Comparison of ENCODE assay signal across 8 cellular contexts in the genomic region with DNA sequence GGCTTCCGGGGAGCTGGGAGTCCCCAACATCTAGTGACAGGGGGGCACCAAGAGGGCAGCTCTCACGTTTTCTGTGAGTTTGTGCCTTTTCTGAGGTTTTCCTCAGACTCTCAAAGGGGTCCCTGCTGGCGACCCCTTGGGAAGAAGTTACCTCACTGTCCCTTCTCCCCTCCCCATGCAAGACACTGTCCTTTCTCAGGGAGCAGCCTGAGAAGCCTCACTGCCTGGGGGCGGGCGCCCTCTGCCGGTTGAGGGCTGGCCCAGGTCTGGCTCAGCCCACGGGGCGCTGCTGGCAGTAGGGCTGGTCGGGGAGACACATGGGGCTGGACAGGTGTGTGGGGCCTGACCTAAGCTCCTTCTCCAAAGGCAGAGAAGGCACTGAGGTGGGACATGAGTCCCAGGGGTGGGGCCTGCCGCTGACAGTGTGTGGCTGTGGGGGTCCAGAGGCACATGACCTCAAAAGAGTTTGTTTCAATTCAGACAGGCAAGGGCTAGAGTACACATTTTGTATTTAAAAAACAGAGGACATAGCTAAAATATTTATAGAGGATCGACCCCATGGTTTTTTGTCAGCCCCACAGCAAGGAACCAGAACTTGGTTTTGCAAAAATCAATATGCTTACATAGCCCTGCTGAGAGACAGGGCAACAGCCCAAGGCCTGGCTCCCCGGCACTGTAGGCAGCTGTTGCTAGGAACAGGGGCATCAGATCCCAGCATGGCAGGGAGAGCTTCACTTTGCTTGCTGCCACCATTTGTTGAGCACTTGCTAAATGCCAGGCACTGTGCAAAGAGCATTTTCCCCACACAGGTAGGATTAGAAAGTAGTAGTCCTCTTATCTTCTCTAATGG. TPM values are rescaled to one million over a fixed set of nuclear protein-coding genes. Genes with fewer than 3 reads are reported as not detected.
DNase-seq lines count a peak whose midpoint lies in the region; ATAC-seq lines count a peak whose summit lies in the region.

No MANE protein-coding gene starts in this region.

- H4K8ac ChIP-seq in mesenchymal stem cell (ENCODE audit: low read length), result no peak overlapping the region

- peak; percentile 74 for ATAC-seq in HG02798 (IDR thresholded peaks at IDR 0.05; ENCODE audit: poor library complexity, unreplicated experiment)
- no peak for ATAC-seq in HG02973 (IDR thresholded peaks at IDR 0.05; ENCODE audit: unreplicated experiment)

- no peak overlapping the region for H3K4ac ChIP-seq in mesenchymal stem cell (ENCODE audit: low read depth in 1 of 2, low read length in 2 of 2)

- no peak overlapping the region for H2AFZ ChIP-seq in mesenchymal stem cell (ENCODE audit: low read depth, low read length)

- H3K4me3 ChIP-seq in mesenchymal stem cell (ENCODE audit: insufficient read depth in 1 of 2, low read depth in 1 of 2, low read length in 2 of 2), result no peak overlapping the region

- H2BK5ac ChIP-seq in mesenchymal stem cell (ENCODE audit: low read depth, low read length, poor library complexity, severe bottlenecking), result no peak overlapping the region

- H3K27me3 Mint-ChIP-seq in activated CD4-positive, alpha-beta memory T cell treated with anti-CD3 and anti-CD28 coated beads, Interleukin-2, amount 10 ng/mL, durations not matched to agents 7 days and 5 days, result peaks cover 4% of the 10 kb centered on the region

- H4K91ac ChIP-seq in mesenchymal stem cell (ENCODE audit: low read length), result no peak overlapping the region

- H3K27ac Mint-ChIP-seq in activated CD4-positive, alpha-beta memory T cell treated with anti-CD3 and anti-CD28 coated beads, Interleukin-2, amount 10 ng/mL, durations not matched to agents 7 days and 5 days, result no peak overlapping the region

- H3K27me3 ChIP-seq in mesenchymal stem cell (ENCODE audit: control insufficient read depth in 1 of 2, insufficient read depth in 1 of 2, low read length in 2 of 2), result peaks cover 5 to 12% of the 10 kb centered on the region in 2 experiments

- POLR2A ChIA-PET in activated CD4-positive, alpha-beta memory T cell treated with anti-CD3 and anti-CD28 coated beads, Interleukin-2, amount 10 ng/mL, durations not matched to agents 7 days and 5 days (lab: Charles Lee), result interaction anchor here (0.8 to 1.2 kb wide), 5 partner anchors 9 to 404 kb away, joined by 3 to 5 read pairs (median 3); partner anchors contain the start of gene ALDH3A2

- peaks cover 0 to 8% of the 10 kb centered on the region in 2 experiments for H3K36me3 ChIP-seq in mesenchymal stem cell (ENCODE audit: control insufficient read depth in 1 of 2, insufficient read depth in 2 of 2, low read depth in 1 of 2, low read length in 2 of 2)

- no peak overlapping the region for H3K23ac ChIP-seq in mesenchymal stem cell (ENCODE audit: low read length in 2 of 2)

- no peak overlapping the region for H3K4me2 ChIP-seq in mesenchymal stem cell (ENCODE audit: low read length, poor library complexity, severe bottlenecking)

- no peak overlapping the region for H3K18ac ChIP-seq in mesenchymal stem cell (ENCODE audit: low read depth in 1 of 2, low read length in 2 of 2)

- no peak overlapping the region for H3K14ac ChIP-seq in mesenchymal stem cell (ENCODE audit: low read length in 2 of 2)

- H2AK5ac ChIP-seq in mesenchymal stem cell (ENCODE audit: low read length, severe bottlenecking), result no peak overlapping the region

- no peak overlapping the region for H2BK120ac ChIP-seq in mesenchymal stem cell (ENCODE audit: low read depth, low read length)

- 16% methylated on average over 12 of the region's 12 CpGs for WGBS in mesenchymal stem cell

- no peaks in the 10 kb centered on the region for H3K36me3 Mint-ChIP-seq in activated CD4-positive, alpha-beta memory T cell treated with anti-CD3 and anti-CD28 coated beads, Interleukin-2, amount 10 ng/mL, durations not matched to agents 7 days and 5 days (ENCODE audit: low read depth)

- peaks cover 10% of the 10 kb centered on the region for H3K4me1 ChIP-seq in mesenchymal stem cell (ENCODE audit: control insufficient read depth, insufficient read depth, low read depth, low read length)

- no peak overlapping the region for H2BK15ac ChIP-seq in mesenchymal stem cell (ENCODE audit: low read depth, poor library complexity, severe bottlenecking)

- H3K9ac ChIP-seq in mesenchymal stem cell (ENCODE audit: low read length), result peak overlapping the region; percentile 22

- H3K27ac ChIP-seq in mesenchymal stem cell (ENCODE audit: low read length, poor library complexity, severe bottlenecking), result no peak overlapping the region

- peaks cover 34% of the 10 kb centered on the region for H3K4me1 Mint-ChIP-seq in activated CD4-positive, alpha-beta memory T cell treated with anti-CD3 and anti-CD28 coated beads, Interleukin-2, amount 10 ng/mL, durations not matched to agents 7 days and 5 days

- CTCF ChIA-PET in activated CD4-positive, alpha-beta memory T cell treated with anti-CD3 and anti-CD28 coated beads, Interleukin-2, amount 10 ng/mL, durations not matched to agents 7 days and 5 days (lab: Charles Lee), result interaction anchor here (0.6 to 3.2 kb wide), 17 partner anchors 8 to 404 kb away, joined by 3 to 31 read pairs (median 4); partner anchors contain the start of genes ALDH3A2, B9D1, MAPK7 and SLC47A1

- DNase-seq in ELF-1 (ENCODE audit: low read depth, low spot score) (peak; percentile 84), NCI-H69 (lab: John Stamatoyannopoulos, UW) (peak; percentile 56), mesenchymal stem cell (peak; percentile 60)
- DNase-seq in activated CD4-positive, alpha-beta memory T cell treated with anti-CD3 and anti-CD28 coated beads, Interleukin-2, amount 10 ng/mL, durations not matched to agents 7 days and 5 days, result peak; percentile 79
- DNase-seq in effector CD4-positive, alpha-beta T cell, result peak; percentile 72
- DNase-seq in stimulated activated CD8-positive, alpha-beta memory T cell treated with anti-CD3 and anti-CD28 coated beads, Interleukin-2, amount 100 ng/mL, for 48 hours (ENCODE audit: low read depth in 2 of 2), result peak; percentile 69 to 71

- no peaks in the 10 kb centered on the region for H3K79me1 ChIP-seq in mesenchymal stem cell (replicated peaks; ENCODE audit: low read length, poor library complexity, severe bottlenecking)

- H2BK12ac ChIP-seq in mesenchymal stem cell (ENCODE audit: low read length in 2 of 2), result peak overlapping the region in 1 of 2 experiments; percentile 69

- H3K9me3 ChIP-seq in mesenchymal stem cell (ENCODE audit: control insufficient read depth, low read length), result no peaks in the 10 kb centered on the region

- H3K9me3 Mint-ChIP-seq in activated CD4-positive, alpha-beta memory T cell treated with anti-CD3 and anti-CD28 coated beads, Interleukin-2, amount 10 ng/mL, durations not matched to agents 7 days and 5 days, result no peaks in the 10 kb centered on the region

- H3K4me3 Mint-ChIP-seq in activated CD4-positive, alpha-beta memory T cell treated with anti-CD3 and anti-CD28 coated beads, Interleukin-2, amount 10 ng/mL, durations not matched to agents 7 days and 5 days, result no peak overlapping the region

RNA-seq across cellular contexts. Expression of gene ALDH3A1, which starts 18.5 kb away (rescaled TPM):
- not detected for total RNA-seq in activated CD4-positive, alpha-beta memory T cell treated with anti-CD3 and anti-CD28 coated beads, Interleukin-2, amount 10 ng/mL, durations not matched to agents 7 days and 5 days
- not detected for polyA plus RNA-seq in mesenchymal stem cell (2013, experiment 1 of 2)
- polyA plus RNA-seq in mesenchymal stem cell (2013, experiment 2 of 2), result not detected

RNA-seq across cellular contexts. Expression of gene SLC47A2, which starts 50.3 kb away (rescaled TPM):
- not detected for total RNA-seq in activated CD4-positive, alpha-beta memory T cell treated with anti-CD3 and anti-CD28 coated beads, Interleukin-2, amount 10 ng/mL, durations not matched to agents 7 days and 5 days
- not detected for polyA plus RNA-seq in mesenchymal stem cell (2013, experiment 1 of 2)
- polyA plus RNA-seq in mesenchymal stem cell (2013, experiment 2 of 2), result not detected
